ENCODE assay signal across 1 cellular context in genomic region chr5:66144074-66144798, GRCh38.
TF ChIP-seq lines count a peak whose summit lies in the region.

A gene with protein sequence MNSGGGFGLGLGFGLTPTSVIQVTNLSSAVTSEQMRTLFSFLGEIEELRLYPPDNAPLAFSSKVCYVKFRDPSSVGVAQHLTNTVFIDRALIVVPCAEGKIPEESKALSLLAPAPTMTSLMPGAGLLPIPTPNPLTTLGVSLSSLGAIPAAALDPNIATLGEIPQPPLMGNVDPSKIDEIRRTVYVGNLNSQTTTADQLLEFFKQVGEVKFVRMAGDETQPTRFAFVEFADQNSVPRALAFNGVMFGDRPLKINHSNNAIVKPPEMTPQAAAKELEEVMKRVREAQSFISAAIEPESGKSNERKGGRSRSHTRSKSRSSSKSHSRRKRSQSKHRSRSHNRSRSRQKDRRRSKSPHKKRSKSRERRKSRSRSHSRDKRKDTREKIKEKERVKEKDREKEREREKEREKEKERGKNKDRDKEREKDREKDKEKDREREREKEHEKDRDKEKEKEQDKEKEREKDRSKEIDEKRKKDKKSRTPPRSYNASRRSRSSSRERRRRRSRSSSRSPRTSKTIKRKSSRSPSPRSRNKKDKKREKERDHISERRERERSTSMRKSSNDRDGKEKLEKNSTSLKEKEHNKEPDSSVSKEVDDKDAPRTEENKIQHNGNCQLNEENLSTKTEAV (plus strand): TSS chr5:66144300. CDS start chr5:66144377, 77 bp downstream.

TF ChIP-seq in HepG2, 621 proteins besides CTCF, POLR2A, EP300 and RAD21 (continued from another document and continues in another):
- TF ChIP-seq, protein P1, sequence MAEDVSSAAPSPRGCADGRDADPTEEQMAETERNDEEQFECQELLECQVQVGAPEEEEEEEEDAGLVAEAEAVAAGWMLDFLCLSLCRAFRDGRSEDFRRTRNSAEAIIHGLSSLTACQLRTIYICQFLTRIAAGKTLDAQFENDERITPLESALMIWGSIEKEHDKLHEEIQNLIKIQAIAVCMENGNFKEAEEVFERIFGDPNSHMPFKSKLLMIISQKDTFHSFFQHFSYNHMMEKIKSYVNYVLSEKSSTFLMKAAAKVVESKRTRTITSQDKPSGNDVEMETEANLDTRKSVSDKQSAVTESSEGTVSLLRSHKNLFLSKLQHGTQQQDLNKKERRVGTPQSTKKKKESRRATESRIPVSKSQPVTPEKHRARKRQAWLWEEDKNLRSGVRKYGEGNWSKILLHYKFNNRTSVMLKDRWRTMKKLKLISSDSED (CRISPR knock-in tag; IDR thresholded peaks at IDR 0.05): no peak
- TF ChIP-seq ZNF790 (CRISPR knock-in tag; IDR thresholded peaks at IDR 0.05; ENCODE audit: borderline replicate concordance): no peak
- TF ChIP-seq, protein P2, sequence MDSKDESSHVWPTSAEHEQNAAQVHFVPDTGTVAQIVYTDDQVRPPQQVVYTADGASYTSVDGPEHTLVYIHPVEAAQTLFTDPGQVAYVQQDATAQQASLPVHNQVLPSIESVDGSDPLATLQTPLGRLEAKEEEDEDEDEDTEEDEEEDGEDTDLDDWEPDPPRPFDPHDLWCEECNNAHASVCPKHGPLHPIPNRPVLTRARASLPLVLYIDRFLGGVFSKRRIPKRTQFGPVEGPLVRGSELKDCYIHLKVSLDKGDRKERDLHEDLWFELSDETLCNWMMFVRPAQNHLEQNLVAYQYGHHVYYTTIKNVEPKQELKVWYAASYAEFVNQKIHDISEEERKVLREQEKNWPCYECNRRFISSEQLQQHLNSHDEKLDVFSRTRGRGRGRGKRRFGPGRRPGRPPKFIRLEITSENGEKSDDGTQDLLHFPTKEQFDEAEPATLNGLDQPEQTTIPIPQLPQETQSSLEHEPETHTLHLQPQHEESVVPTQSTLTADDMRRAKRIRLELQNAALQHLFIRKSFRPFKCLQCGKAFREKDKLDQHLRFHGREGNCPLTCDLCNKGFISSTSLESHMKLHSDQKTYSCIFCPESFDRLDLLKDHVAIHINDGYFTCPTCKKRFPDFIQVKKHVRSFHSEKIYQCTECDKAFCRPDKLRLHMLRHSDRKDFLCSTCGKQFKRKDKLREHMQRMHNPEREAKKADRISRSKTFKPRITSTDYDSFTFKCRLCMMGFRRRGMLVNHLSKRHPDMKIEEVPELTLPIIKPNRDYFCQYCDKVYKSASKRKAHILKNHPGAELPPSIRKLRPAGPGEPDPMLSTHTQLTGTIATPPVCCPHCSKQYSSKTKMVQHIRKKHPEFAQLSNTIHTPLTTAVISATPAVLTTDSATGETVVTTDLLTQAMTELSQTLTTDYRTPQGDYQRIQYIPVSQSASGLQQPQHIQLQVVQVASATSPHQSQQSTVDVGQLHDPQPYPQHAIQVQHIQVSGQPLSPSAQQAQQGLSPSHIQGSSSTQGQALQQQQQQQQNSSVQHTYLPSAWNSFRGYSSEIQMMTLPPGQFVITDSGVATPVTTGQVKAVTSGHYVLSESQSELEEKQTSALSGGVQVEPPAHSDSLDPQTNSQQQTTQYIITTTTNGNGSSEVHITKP (CRISPR knock-in tag; IDR thresholded peaks at IDR 0.05; ENCODE audit: low read depth): peak; percentile 65
- TF ChIP-seq MBD4 (IDR thresholded peaks at IDR 0.05; ENCODE audit: borderline replicate concordance, low read length): no peak
- TF ChIP-seq ZNF563 (CRISPR knock-in tag; IDR thresholded peaks at IDR 0.05): peak; percentile 58; the same call in 1 of the 2 replicates
- 0 out of 2 replicates have a peak, but pooled peaks have one; percentile 21 for TF ChIP-seq ZBTB8A (CRISPR knock-in tag; IDR thresholded peaks at IDR 0.05; ENCODE audit: borderline replicate concordance, low read depth)
- TF ChIP-seq, protein P3, sequence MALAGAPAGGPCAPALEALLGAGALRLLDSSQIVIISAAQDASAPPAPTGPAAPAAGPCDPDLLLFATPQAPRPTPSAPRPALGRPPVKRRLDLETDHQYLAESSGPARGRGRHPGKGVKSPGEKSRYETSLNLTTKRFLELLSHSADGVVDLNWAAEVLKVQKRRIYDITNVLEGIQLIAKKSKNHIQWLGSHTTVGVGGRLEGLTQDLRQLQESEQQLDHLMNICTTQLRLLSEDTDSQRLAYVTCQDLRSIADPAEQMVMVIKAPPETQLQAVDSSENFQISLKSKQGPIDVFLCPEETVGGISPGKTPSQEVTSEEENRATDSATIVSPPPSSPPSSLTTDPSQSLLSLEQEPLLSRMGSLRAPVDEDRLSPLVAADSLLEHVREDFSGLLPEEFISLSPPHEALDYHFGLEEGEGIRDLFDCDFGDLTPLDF (CRISPR knock-in tag; IDR thresholded peaks at IDR 0.05): peak; percentile 79
- TF ChIP-seq, protein P4, sequence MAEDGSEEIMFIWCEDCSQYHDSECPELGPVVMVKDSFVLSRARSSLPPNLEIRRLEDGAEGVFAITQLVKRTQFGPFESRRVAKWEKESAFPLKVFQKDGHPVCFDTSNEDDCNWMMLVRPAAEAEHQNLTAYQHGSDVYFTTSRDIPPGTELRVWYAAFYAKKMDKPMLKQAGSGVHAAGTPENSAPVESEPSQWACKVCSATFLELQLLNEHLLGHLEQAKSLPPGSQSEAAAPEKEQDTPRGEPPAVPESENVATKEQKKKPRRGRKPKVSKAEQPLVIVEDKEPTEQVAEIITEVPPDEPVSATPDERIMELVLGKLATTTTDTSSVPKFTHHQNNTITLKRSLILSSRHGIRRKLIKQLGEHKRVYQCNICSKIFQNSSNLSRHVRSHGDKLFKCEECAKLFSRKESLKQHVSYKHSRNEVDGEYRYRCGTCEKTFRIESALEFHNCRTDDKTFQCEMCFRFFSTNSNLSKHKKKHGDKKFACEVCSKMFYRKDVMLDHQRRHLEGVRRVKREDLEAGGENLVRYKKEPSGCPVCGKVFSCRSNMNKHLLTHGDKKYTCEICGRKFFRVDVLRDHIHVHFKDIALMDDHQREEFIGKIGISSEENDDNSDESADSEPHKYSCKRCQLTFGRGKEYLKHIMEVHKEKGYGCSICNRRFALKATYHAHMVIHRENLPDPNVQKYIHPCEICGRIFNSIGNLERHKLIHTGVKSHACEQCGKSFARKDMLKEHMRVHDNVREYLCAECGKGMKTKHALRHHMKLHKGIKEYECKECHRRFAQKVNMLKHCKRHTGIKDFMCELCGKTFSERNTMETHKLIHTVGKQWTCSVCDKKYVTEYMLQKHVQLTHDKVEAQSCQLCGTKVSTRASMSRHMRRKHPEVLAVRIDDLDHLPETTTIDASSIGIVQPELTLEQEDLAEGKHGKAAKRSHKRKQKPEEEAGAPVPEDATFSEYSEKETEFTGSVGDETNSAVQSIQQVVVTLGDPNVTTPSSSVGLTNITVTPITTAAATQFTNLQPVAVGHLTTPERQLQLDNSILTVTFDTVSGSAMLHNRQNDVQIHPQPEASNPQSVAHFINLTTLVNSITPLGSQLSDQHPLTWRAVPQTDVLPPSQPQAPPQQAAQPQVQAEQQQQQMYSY (CRISPR knock-in tag; IDR thresholded peaks at IDR 0.05): peak; percentile 54; the same call in 1 of the 2 replicates
- TF ChIP-seq ZNF616 (CRISPR knock-in tag; IDR thresholded peaks at IDR 0.05; ENCODE audit: low read depth): no peak
- TF ChIP-seq ZNF772 (CRISPR knock-in tag; IDR thresholded peaks at IDR 0.05): peak; percentile 92
- TF ChIP-seq HNRNPK (IDR thresholded peaks at IDR 0.05; ENCODE audit: low read depth, low read length, poor library complexity, severe bottlenecking): peak; percentile 43
- TF ChIP-seq, protein P5, sequence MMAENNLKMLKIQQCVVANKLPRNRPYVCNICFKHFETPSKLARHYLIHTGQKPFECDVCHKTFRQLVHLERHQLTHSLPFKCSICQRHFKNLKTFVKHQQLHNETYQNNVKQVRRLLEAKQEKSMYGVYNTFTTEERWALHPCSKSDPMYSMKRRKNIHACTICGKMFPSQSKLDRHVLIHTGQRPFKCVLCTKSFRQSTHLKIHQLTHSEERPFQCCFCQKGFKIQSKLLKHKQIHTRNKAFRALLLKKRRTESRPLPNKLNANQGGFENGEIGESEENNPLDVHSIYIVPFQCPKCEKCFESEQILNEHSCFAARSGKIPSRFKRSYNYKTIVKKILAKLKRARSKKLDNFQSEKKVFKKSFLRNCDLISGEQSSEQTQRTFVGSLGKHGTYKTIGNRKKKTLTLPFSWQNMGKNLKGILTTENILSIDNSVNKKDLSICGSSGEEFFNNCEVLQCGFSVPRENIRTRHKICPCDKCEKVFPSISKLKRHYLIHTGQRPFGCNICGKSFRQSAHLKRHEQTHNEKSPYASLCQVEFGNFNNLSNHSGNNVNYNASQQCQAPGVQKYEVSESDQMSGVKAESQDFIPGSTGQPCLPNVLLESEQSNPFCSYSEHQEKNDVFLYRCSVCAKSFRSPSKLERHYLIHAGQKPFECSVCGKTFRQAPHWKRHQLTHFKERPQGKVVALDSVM (CRISPR knock-in tag; IDR thresholded peaks at IDR 0.05): peak; percentile 52
- TF ChIP-seq NR0B2 (CRISPR knock-in tag; IDR thresholded peaks at IDR 0.05): peak; percentile 66; the same call in 1 of the 2 replicates
- no peak for TF ChIP-seq ZNF607 (CRISPR knock-in tag; IDR thresholded peaks at IDR 0.05; ENCODE audit: borderline replicate concordance)
- peak; percentile 72; the same call in 1 of the 2 replicates for TF ChIP-seq XBP1 (CRISPR knock-in tag; IDR thresholded peaks at IDR 0.05)
- 0 out of 2 replicates have a peak, but pooled peaks have one; percentile 4 for TF ChIP-seq LBX2 (CRISPR knock-in tag; IDR thresholded peaks at IDR 0.05; ENCODE audit: borderline replicate concordance)
- 0 out of 2 replicates have a peak, but pooled peaks have one; percentile 57 for TF ChIP-seq ZNF256 (CRISPR knock-in tag; conservative IDR thresholded peaks at IDR 0.05)
- TF ChIP-seq RBM39 (IDR thresholded peaks at IDR 0.05; ENCODE audit: low read depth, low read length, poor library complexity, severe bottlenecking): peak; percentile 84
- TF ChIP-seq SNAI1 (CRISPR knock-in tag; IDR thresholded peaks at IDR 0.05; ENCODE audit: borderline replicate concordance): peak; percentile 94
- peak; percentile 67 for TF ChIP-seq XRCC5 (optimal IDR thresholded peaks at IDR 0.05; ENCODE audit: low read length)
- TF ChIP-seq, protein P6, sequence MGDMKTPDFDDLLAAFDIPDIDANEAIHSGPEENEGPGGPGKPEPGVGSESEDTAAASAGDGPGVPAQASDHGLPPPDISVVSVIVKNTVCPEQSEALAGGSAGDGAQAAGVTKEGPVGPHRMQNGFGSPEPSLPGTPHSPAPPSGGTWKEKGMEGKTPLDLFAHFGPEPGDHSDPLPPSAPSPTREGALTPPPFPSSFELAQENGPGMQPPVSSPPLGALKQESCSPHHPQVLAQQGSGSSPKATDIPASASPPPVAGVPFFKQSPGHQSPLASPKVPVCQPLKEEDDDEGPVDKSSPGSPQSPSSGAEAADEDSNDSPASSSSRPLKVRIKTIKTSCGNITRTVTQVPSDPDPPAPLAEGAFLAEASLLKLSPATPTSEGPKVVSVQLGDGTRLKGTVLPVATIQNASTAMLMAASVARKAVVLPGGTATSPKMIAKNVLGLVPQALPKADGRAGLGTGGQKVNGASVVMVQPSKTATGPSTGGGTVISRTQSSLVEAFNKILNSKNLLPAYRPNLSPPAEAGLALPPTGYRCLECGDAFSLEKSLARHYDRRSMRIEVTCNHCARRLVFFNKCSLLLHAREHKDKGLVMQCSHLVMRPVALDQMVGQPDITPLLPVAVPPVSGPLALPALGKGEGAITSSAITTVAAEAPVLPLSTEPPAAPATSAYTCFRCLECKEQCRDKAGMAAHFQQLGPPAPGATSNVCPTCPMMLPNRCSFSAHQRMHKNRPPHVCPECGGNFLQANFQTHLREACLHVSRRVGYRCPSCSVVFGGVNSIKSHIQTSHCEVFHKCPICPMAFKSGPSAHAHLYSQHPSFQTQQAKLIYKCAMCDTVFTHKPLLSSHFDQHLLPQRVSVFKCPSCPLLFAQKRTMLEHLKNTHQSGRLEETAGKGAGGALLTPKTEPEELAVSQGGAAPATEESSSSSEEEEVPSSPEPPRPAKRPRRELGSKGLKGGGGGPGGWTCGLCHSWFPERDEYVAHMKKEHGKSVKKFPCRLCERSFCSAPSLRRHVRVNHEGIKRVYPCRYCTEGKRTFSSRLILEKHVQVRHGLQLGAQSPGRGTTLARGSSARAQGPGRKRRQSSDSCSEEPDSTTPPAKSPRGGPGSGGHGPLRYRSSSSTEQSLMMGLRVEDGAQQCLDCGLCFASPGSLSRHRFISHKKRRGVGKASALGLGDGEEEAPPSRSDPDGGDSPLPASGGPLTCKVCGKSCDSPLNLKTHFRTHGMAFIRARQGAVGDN (CRISPR knock-in tag; IDR thresholded peaks at IDR 0.05): peak; percentile 89
- TF ChIP-seq ZNF724P (CRISPR knock-in tag; IDR thresholded peaks at IDR 0.05; ENCODE audit: borderline replicate concordance): no peak
- no peak; the same call in 1 of the 2 replicates for TF ChIP-seq JUND (CRISPR knock-in tag; IDR thresholded peaks at IDR 0.05)
- TF ChIP-seq, protein P7, sequence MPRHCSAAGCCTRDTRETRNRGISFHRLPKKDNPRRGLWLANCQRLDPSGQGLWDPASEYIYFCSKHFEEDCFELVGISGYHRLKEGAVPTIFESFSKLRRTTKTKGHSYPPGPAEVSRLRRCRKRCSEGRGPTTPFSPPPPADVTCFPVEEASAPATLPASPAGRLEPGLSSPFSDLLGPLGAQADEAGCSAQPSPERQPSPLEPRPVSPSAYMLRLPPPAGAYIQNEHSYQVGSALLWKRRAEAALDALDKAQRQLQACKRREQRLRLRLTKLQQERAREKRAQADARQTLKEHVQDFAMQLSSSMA (CRISPR knock-in tag; IDR thresholded peaks at IDR 0.05): no peak; the same call in 1 of the 2 replicates
- TF ChIP-seq GATAD1 (CRISPR knock-in tag; IDR thresholded peaks at IDR 0.05): peak; percentile 80
- no peak for TF ChIP-seq CC2D1A (CRISPR knock-in tag; IDR thresholded peaks at IDR 0.05)
- peak; percentile 93; the same call in 1 of the 2 replicates for TF ChIP-seq ZNF788 (CRISPR knock-in tag; IDR thresholded peaks at IDR 0.05; ENCODE audit: borderline replicate concordance)
- TF ChIP-seq TAF1 (CRISPR knock-in tag; IDR thresholded peaks at IDR 0.05): peak; percentile 76
- peak; percentile 52; the same call in 1 of the 2 replicates for TF ChIP-seq GATA4 (IDR thresholded peaks at IDR 0.05; ENCODE audit: borderline replicate concordance, low read depth)
- no peak for TF ChIP-seq SOX13 (IDR thresholded peaks at IDR 0.05)
- TF ChIP-seq SOX13 (CRISPR knock-in tag; conservative IDR thresholded peaks at IDR 0.05 in 1 of 2, IDR thresholded peaks at IDR 0.05 in 1 of 2): 0 out of 4 replicates have a peak, but pooled peaks of 1 of the 2 experiments have one; percentile 41
- peak; percentile 34; the same call in 1 of the 2 replicates for TF ChIP-seq ZNF124 (CRISPR knock-in tag; IDR thresholded peaks at IDR 0.05)
- TF ChIP-seq RORA (CRISPR knock-in tag; IDR thresholded peaks at IDR 0.05): no peak
- TF ChIP-seq ZNF746 (CRISPR knock-in tag; IDR thresholded peaks at IDR 0.05): peak; percentile 79
- TF ChIP-seq MTERF4 (CRISPR knock-in tag; IDR thresholded peaks at IDR 0.05): peak; percentile 75; the same call in 1 of the 2 replicates
- TF ChIP-seq MAF1 (CRISPR knock-in tag; IDR thresholded peaks at IDR 0.05; ENCODE audit: borderline replicate concordance): peak; percentile 83; the same call in 1 of the 2 replicates
